In genomic region chr16:3115011-3115410, GRCh38 we compare ENCODE assay signal across 21 cellular contexts. TPM values are rescaled to one million over a fixed set of nuclear protein-coding genes. Genes with fewer than 3 reads are reported as not detected.
A peak's percentile ranks its signal among the peaks of the same experiment; 100 is the strongest.
DNase-seq lines count a peak whose midpoint lies in the region; ATAC-seq, FAIRE-seq and TF ChIP-seq lines count a peak whose summit lies in the region.
"Had no signal": no experiment of that assay in that cellular context is flagged by ENCODE, and none has a peak within 500 bp of the region (broad histone marks: within the 10 kb centered on the region; RNA-seq: fewer than 3 reads in every experiment).

No MANE protein-coding gene starts in this region.

- no peaks in the 10 kb centered on the region for H3K9me3 ChIP-seq in SJCRH30 (replicated peaks)
- no peaks in the 10 kb centered on the region for H3K9me3 ChIP-seq in neuronal stem cell (replicated peaks in 1 of 2; ENCODE audit: control insufficient read depth in 2 of 2, insufficient read depth in 1 of 2, low read depth in 1 of 2, low read length in 2 of 2)
- H3K9me3 ChIP-seq: Peyer's patch had no signal

- H3K27me3 Mint-ChIP-seq in glutamatergic neuron (ENCODE audit: unreplicated experiment) = peaks cover 4% of the 10 kb centered on the region

- H2AFZ ChIP-seq in neuronal stem cell (ENCODE audit: low read length) = no peak overlapping the region

- DNase-seq in GM12892 (ENCODE audit: insufficient read length) (peak; percentile 12), SJCRH30 (no peak), glutamatergic neuron (no peak), neuronal stem cell (ENCODE audit: low spot score) (no peak), cortex of kidney (lab: John Stamatoyannopoulos, UW) (no peak), activated T-cell treated with anti-CD3 and anti-CD28 coated beads for 4 hours (no peak)
- DNase-seq: C1 segment of cervical spinal cord; CD8-positive, alpha-beta memory T cell; DMS79 treated with DMSO at 0.1 percent for 48 hours; MM.1S; NCI-H1092 treated with DMSO at 0.1 percent for 48 hours; NCI-H1694; NCI-H2081 treated with DMSO at 0.1 percent for 48 hours; NCI-H446 treated with DMSO at 0.1 percent for 48 hours; NCI-H69; Peyer's patch had no signal

- peaks cover 12% of the 10 kb centered on the region for H3K79me1 ChIP-seq in neuronal stem cell (ENCODE audit: low read depth, low read length)

- no CpG with 5 or more reads among the region's 13 CpGs for WGBS in neuronal stem cell (ENCODE audit: extremely low coverage in 2 of 2, insufficient read length in 2 of 2, insufficient replicate concordance in 1 of 2), 2 donors

- peaks cover 26% of the 10 kb centered on the region for H3K4me1 Mint-ChIP-seq in glutamatergic neuron (ENCODE audit: low read depth, unreplicated experiment)
- H3K4me1 Mint-ChIP-seq: CD8-positive, alpha-beta memory T cell had no signal

- no peak overlapping the region for H3K18ac ChIP-seq in neuronal stem cell (ENCODE audit: low read length)

- H3K27ac ChIP-seq in SJCRH30 (peak overlapping the region; percentile 96), neuronal stem cell (replicated peaks; ENCODE audit: low read length) (no peak overlapping the region)
- H3K27ac ChIP-seq: Peyer's patch had no signal

- peaks cover 12% of the 10 kb centered on the region for H3K4me1 ChIP-seq in SJCRH30
- H3K4me1 ChIP-seq in neuronal stem cell (ENCODE audit: control insufficient read depth in 2 of 2, insufficient read depth in 1 of 2, low read depth in 1 of 2, low read length in 2 of 2) = peaks cover 5 to 9% of the 10 kb centered on the region in 2 donors

- no peak overlapping the region for H4K91ac ChIP-seq in neuronal stem cell (ENCODE audit: low read depth, low read length, poor library complexity)

- FAIRE-seq in GM12892 (lab: Jason Lieb, UNC) = no peak

- no peak overlapping the region for H2BK15ac ChIP-seq in neuronal stem cell (ENCODE audit: low read length)

- H2BK12ac ChIP-seq in neuronal stem cell (ENCODE audit: low read length) = no peak overlapping the region

- no peaks in the 10 kb centered on the region for H3K9me3 Mint-ChIP-seq in glutamatergic neuron (ENCODE audit: unreplicated experiment)
- H3K9me3 Mint-ChIP-seq: CD8-positive, alpha-beta memory T cell; H9; IgD-negative memory B cell had no signal

- no peak for TF ChIP-seq POLR2A in GM12892 (IDR thresholded peaks at IDR 0.05; ENCODE audit: low read depth, low read length)

- no peak overlapping the region for H2AK5ac ChIP-seq in neuronal stem cell (ENCODE audit: low read depth, low read length)

- H2BK5ac ChIP-seq in neuronal stem cell (ENCODE audit: low read length) = peak overlapping the region; percentile 55

- no peaks in the 10 kb centered on the region for H3K36me3 Mint-ChIP-seq in glutamatergic neuron (ENCODE audit: unreplicated experiment)

- no peak overlapping the region for H3K4ac ChIP-seq in neuronal stem cell (ENCODE audit: low read length)

- H3K9ac ChIP-seq in neuronal stem cell (ENCODE audit: low read depth, low read length, poor library complexity) = no peak overlapping the region

- H3K23ac ChIP-seq in neuronal stem cell (ENCODE audit: low read depth, low read length, poor library complexity) = no peak overlapping the region

- H3K4me3 Mint-ChIP-seq in glutamatergic neuron (ENCODE audit: unreplicated experiment) = peak overlapping the region; percentile 91
- H3K4me3 Mint-ChIP-seq: CD8-positive, alpha-beta memory T cell; IgD-negative memory B cell had no signal

- H4K8ac ChIP-seq in neuronal stem cell (ENCODE audit: low read depth, low read length) = peak overlapping the region; percentile 70

- peak overlapping the region; percentile 19 for H3K27ac Mint-ChIP-seq in glutamatergic neuron (ENCODE audit: unreplicated experiment)
- H3K27ac Mint-ChIP-seq: IgD-negative memory B cell had no signal

- ATAC-seq in HG03025 (IDR thresholded peaks at IDR 0.05; ENCODE audit: low FRiP score, unreplicated experiment) (no peak), HG02938 (IDR thresholded peaks at IDR 0.05; ENCODE audit: unreplicated experiment) (no peak)

- H3K4me2 ChIP-seq in neuronal stem cell (ENCODE audit: insufficient read depth, low read length, poor library complexity, severe bottlenecking) = no peak overlapping the region

- H3K4me3 ChIP-seq in SJCRH30 (peak overlapping the region; percentile 68; the same call in 1 of the 2 replicates), neuronal stem cell (ENCODE audit: low read length in 2 of 2) (peak overlapping the region in 1 of 2 donors; percentile 30)
- H3K4me3 ChIP-seq: Peyer's patch had no signal

- H3K27me3 ChIP-seq in SJCRH30 = no peaks in the 10 kb centered on the region
- H3K27me3 ChIP-seq in neuronal stem cell (ENCODE audit: control insufficient read depth in 3 of 3, insufficient read depth in 3 of 3, low read depth in 1 of 3, low read length in 3 of 3) = no peaks in the 10 kb centered on the region
- H3K27me3 ChIP-seq: Peyer's patch had no signal

- peaks cover 33% of the 10 kb centered on the region for H3K36me3 ChIP-seq in SJCRH30
- peaks cover 30 to 49% of the 10 kb centered on the region in 2 donors for H3K36me3 ChIP-seq in neuronal stem cell (replicated peaks in 1 of 2; ENCODE audit: control insufficient read depth in 2 of 2, insufficient read depth in 2 of 2, low read length in 2 of 2)

- H2BK120ac ChIP-seq in neuronal stem cell (ENCODE audit: low read depth, low read length) = no peak overlapping the region

- H3K14ac ChIP-seq in neuronal stem cell (ENCODE audit: low read length) = no peak overlapping the region

- no peak for TF ChIP-seq CTCF in glutamatergic neuron (IDR thresholded peaks at IDR 0.05; ENCODE audit: partially characterized antibody, unreplicated experiment)

RNA-seq across cellular contexts. Expression of gene ZNF205, which starts 2.6 kb away (rescaled TPM):
- not detected for polyA plus RNA-seq in GM12892 (2012; ENCODE audit: missing spikeins)
- total RNA-seq in SJCRH30 (2014; rRNA removed; shearing (Covaris generic)) = 12.9 and 13.7 TPM in 2 replicates
- total RNA-seq in glutamatergic neuron (ENCODE audit: unreplicated experiment) = 31.6 TPM
- 10.4 TPM for polyA plus RNA-seq in neuronal stem cell (2013, experiment 1 of 2)
- polyA plus RNA-seq in neuronal stem cell (2013, experiment 2 of 2) = 9.9 TPM
- polyA plus RNA-seq: CD8-positive, alpha-beta memory T cell; IgD-negative memory B cell had no signal

RNA-seq across cellular contexts. Expression of gene ZSCAN10, which starts 15.9 kb away (rescaled TPM):
- not detected for polyA plus RNA-seq in GM12892 (2012; ENCODE audit: missing spikeins)
- total RNA-seq in SJCRH30 (2014; rRNA removed; shearing (Covaris generic)) = 0.73 and 0.76 TPM in 2 replicates
- 0.74 TPM for total RNA-seq in glutamatergic neuron (ENCODE audit: unreplicated experiment)
- 1.1 TPM for polyA plus RNA-seq in neuronal stem cell (2013, experiment 1 of 2)
- polyA plus RNA-seq in neuronal stem cell (2013, experiment 2 of 2) = 1.1 TPM
- total RNA-seq: Peyer's patch had no signal
- polyA plus RNA-seq: CD8-positive, alpha-beta memory T cell; IgD-negative memory B cell had no signal

RNA-seq across cellular contexts. Expression of gene ZNF213, which starts 19.8 kb away (rescaled TPM):
- polyA plus RNA-seq in GM12892 (2012; ENCODE audit: missing spikeins) = 1.6 TPM
- total RNA-seq in SJCRH30 (2014; rRNA removed; shearing (Covaris generic)) = 2.5 and 3.0 TPM in 2 replicates
- total RNA-seq in glutamatergic neuron (ENCODE audit: unreplicated experiment) = 18.7 TPM
- polyA plus RNA-seq in neuronal stem cell (2013, experiment 1 of 2) = 8.2 TPM
- polyA plus RNA-seq in neuronal stem cell (2013, experiment 2 of 2) = 7.9 TPM

RNA-seq across cellular contexts. Expression of gene IL32, which starts 49.6 kb away (rescaled TPM):
- polyA plus RNA-seq in GM12892 (2012; ENCODE audit: missing spikeins) = 373 TPM
- 158 and 177 TPM in 2 replicates for total RNA-seq in SJCRH30 (2014; rRNA removed; shearing (Covaris generic))
- total RNA-seq in glutamatergic neuron (ENCODE audit: unreplicated experiment) = 1.3 TPM
- polyA plus RNA-seq in neuronal stem cell (2013, experiment 1 of 2) = 0.81 TPM
- polyA plus RNA-seq in neuronal stem cell (2013, experiment 2 of 2) = 0.69 TPM
- total RNA-seq: SK-MEL-5 had no signal
